In the genomic region with DNA sequence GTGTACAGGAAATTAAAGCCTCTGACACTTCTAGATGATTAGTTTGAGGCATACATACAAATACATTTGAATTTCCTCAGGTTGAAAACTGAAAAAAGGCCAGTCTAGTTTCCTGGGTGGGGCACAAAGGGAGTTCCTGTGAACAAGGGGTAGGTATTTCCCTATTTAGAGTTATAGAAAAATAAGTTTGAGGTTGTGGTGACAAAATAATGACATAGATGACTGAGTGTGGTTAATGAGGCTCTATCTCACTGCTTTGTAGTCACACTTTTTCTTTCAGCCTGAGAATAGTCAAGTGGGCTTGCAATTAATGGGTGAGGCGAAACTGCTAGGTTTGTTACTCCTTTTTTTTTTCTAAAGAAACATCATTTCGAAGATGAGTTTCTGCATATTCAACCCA, we compare ENCODE assay signal across 8 cellular contexts. TPM values are rescaled to one million over a fixed set of nuclear protein-coding genes. Genes with fewer than 3 reads are reported as not detected.
DNase-seq lines count a peak whose midpoint lies in the region; ATAC-seq and TF ChIP-seq lines count a peak whose summit lies in the region.

No MANE protein-coding gene starts in this region.

- H3K4me3 Mint-ChIP-seq in CD8-positive, alpha-beta memory T cell: peak overlapping the region; percentile 10 to 98 (median 90)
- peak overlapping the region; percentile 72 for H3K4me3 Mint-ChIP-seq in activated T-helper 17 cell treated with anti-CD3 and anti-CD28 coated beads, Interleukin-2, amount 50 U/mL, for 72 hours
- H3K4me3 Mint-ChIP-seq in H9: no peak overlapping the region

- no peak overlapping the region for H3T11ph ChIP-seq in H9 (ENCODE audit: low read length)

- H2BK20ac ChIP-seq in H9 (ENCODE audit: low read depth, low read length, poor library complexity, severe bottlenecking): no peak overlapping the region

- H3K23me2 ChIP-seq in H9 (ENCODE audit: insufficient read length, low read depth, low read length, poor library complexity, severe bottlenecking): no peaks in the 10 kb centered on the region

- no peaks in the 10 kb centered on the region for H4K20me1 ChIP-seq in H9 (ENCODE audit: control insufficient read depth, insufficient read depth, insufficient read length)

- ATAC-seq in GM19351 (IDR thresholded peaks at IDR 0.05; ENCODE audit: unreplicated experiment): peak; percentile 58
- ATAC-seq in HG03354 (IDR thresholded peaks at IDR 0.05; ENCODE audit: poor library complexity, severe bottlenecking, unreplicated experiment): peak; percentile 59
- peak; percentile 59 for ATAC-seq in activated T-helper 17 cell treated with anti-CD3 and anti-CD28 coated beads, Interleukin-2, amount 50 U/mL, for 72 hours (replicated peaks)
- ATAC-seq in GM19397 (IDR thresholded peaks at IDR 0.05; ENCODE audit: unreplicated experiment): no peak

- H3K56ac ChIP-seq in H9 (ENCODE audit: insufficient read length, low read depth, low read length): no peak overlapping the region

- no peak overlapping the region for H2BK5ac ChIP-seq in H9 (ENCODE audit: insufficient read length, low read length)

- DNase-seq in CD8-positive, alpha-beta memory T cell: peak in 4 of 5 donors; percentile 31 to 88 (median 73)
- DNase-seq in NCI-H524 treated with DMSO at 0.1 percent for 48 hours (lab: John Stamatoyannopoulos, UW): no peak
- DNase-seq in DMS114 treated with DMSO at 0.1 percent for 48 hours (lab: John Stamatoyannopoulos, UW; ENCODE audit: unreplicated experiment): no peak
- DNase-seq in H9: no peak

- POLR2A ChIA-PET in CD8-positive, alpha-beta memory T cell (lab: Charles Lee): interaction anchor here (0.5 to 0.9 kb wide), 2 partner anchors 152 to 933 kb away, joined by 3 to 7 read pairs; no protein-coding TSS in a partner anchor

- no peak overlapping the region for H2AK5ac ChIP-seq in H9 (ENCODE audit: insufficient read length, low read length)

- no peaks in the 10 kb centered on the region for H3K79me2 ChIP-seq in H9 (ENCODE audit: insufficient read depth, low read length)

- H4K8ac ChIP-seq in H9 (replicated peaks; ENCODE audit: insufficient read length, low read depth, low read length): no peak overlapping the region

- H3K4me2 ChIP-seq in H9 (ENCODE audit: insufficient read depth, insufficient read length, low read length): no peak overlapping the region

- no peak overlapping the region for H2BK12ac ChIP-seq in H9 (ENCODE audit: insufficient read length, low read depth, low read length)

- H3K79me1 ChIP-seq in H9 (ENCODE audit: insufficient read depth, low read depth, low read length, poor library complexity, severe bottlenecking): no peaks in the 10 kb centered on the region

- H3K14ac ChIP-seq in H9 (ENCODE audit: insufficient read depth, low read length): no peak overlapping the region

- WGBS in H9 (ENCODE audit: extremely low coverage, insufficient read length, low lambda C conversion rate): no CpG with 5 or more reads among the region's 2 CpGs

- H3K4me1 ChIP-seq in CD8-positive, alpha-beta memory T cell (ENCODE audit: insufficient read depth, low read length): peaks cover 80% of the 10 kb centered on the region
- peaks cover 8% of the 10 kb centered on the region; the same call in 1 of the 2 replicates for H3K4me1 ChIP-seq in H9 (ENCODE audit: insufficient read depth, low read length)

- H3K4ac ChIP-seq in H9 (ENCODE audit: low read depth, low read length): no peak overlapping the region

- H3K27ac ChIP-seq in CD8-positive, alpha-beta memory T cell (ENCODE audit: low read depth, low read length): peak overlapping the region; percentile 15
- H3K27ac ChIP-seq in H9 (ENCODE audit: insufficient read length, low read depth, low read length): no peak overlapping the region

- H3K23ac ChIP-seq in H9 (ENCODE audit: insufficient read length, low read depth, low read length): no peak overlapping the region

- CTCF ChIA-PET in CD8-positive, alpha-beta memory T cell (lab: Charles Lee): interaction anchor here (1.2 kb wide), 1 partner anchor 8 kb away, joined by 4 read pairs; no protein-coding TSS in a partner anchor

- H3K36me3 Mint-ChIP-seq in CD8-positive, alpha-beta memory T cell: peaks cover 0 to 6% (median 0%) of the 10 kb centered on the region in 3 donors
- H3K36me3 Mint-ChIP-seq in activated T-helper 17 cell treated with anti-CD3 and anti-CD28 coated beads, Interleukin-2, amount 50 U/mL, for 72 hours (ENCODE audit: low read depth): peaks cover 5% of the 10 kb centered on the region
- H3K36me3 Mint-ChIP-seq in H9 (ENCODE audit: insufficient read depth in 1 of 3, low read depth in 3 of 3): no peaks in the 10 kb centered on the region

- H3K9me3 Mint-ChIP-seq in CD8-positive, alpha-beta memory T cell: no peaks in the 10 kb centered on the region
- H3K9me3 Mint-ChIP-seq in activated T-helper 17 cell treated with anti-CD3 and anti-CD28 coated beads, Interleukin-2, amount 50 U/mL, for 72 hours: no peaks in the 10 kb centered on the region
- H3K9me3 Mint-ChIP-seq in H9: no peaks in the 10 kb centered on the region

- peak overlapping the region; percentile 85 to 97 (median 90) for H3K27ac Mint-ChIP-seq in CD8-positive, alpha-beta memory T cell
- H3K27ac Mint-ChIP-seq in activated T-helper 17 cell treated with anti-CD3 and anti-CD28 coated beads, Interleukin-2, amount 50 U/mL, for 72 hours: peak overlapping the region; percentile 86
- H3K27ac Mint-ChIP-seq in H9: no peak overlapping the region

- H4K5ac ChIP-seq in H9 (ENCODE audit: insufficient read length, low read depth, low read length): no peak overlapping the region

- H3K9me3 ChIP-seq in CD8-positive, alpha-beta memory T cell (ENCODE audit: low read length): no peaks in the 10 kb centered on the region
- no peaks in the 10 kb centered on the region for H3K9me3 ChIP-seq in H9 (ENCODE audit: control insufficient read depth, low read depth, low read length)

- no peak overlapping the region for H4K91ac ChIP-seq in H9 (ENCODE audit: insufficient read length, low read depth, low read length)

- H2BK15ac ChIP-seq in H9 (ENCODE audit: low read depth, low read length): no peak overlapping the region

- no peaks in the 10 kb centered on the region for H3K27me3 Mint-ChIP-seq in CD8-positive, alpha-beta memory T cell
- no peaks in the 10 kb centered on the region for H3K27me3 Mint-ChIP-seq in activated T-helper 17 cell treated with anti-CD3 and anti-CD28 coated beads, Interleukin-2, amount 50 U/mL, for 72 hours
- H3K27me3 Mint-ChIP-seq in H9 (ENCODE audit: low read depth): peaks cover 18% of the 10 kb centered on the region

- peaks cover 70 to 84% (median 84%) of the 10 kb centered on the region in 3 donors for H3K4me1 Mint-ChIP-seq in CD8-positive, alpha-beta memory T cell
- peaks cover 55% of the 10 kb centered on the region for H3K4me1 Mint-ChIP-seq in activated T-helper 17 cell treated with anti-CD3 and anti-CD28 coated beads, Interleukin-2, amount 50 U/mL, for 72 hours
- peaks cover 27 to 31% of the 10 kb centered on the region in 2 experiments for H3K4me1 Mint-ChIP-seq in H9

- no peaks in the 10 kb centered on the region for H3K27me3 ChIP-seq in CD8-positive, alpha-beta memory T cell (ENCODE audit: insufficient read depth, low read length, poor library complexity, severe bottlenecking)
- no peaks in the 10 kb centered on the region; the same call in 1 of the 2 replicates for H3K27me3 ChIP-seq in H9 (ENCODE audit: insufficient read depth, low read length)

- TF ChIP-seq CTCF in H9 (conservative IDR thresholded peaks at IDR 0.05): no peak

- H3K9ac ChIP-seq in H9 (ENCODE audit: extremely low read depth, insufficient read length, low read length): no peak overlapping the region

- no peaks in the 10 kb centered on the region for H3K36me3 ChIP-seq in CD8-positive, alpha-beta memory T cell (ENCODE audit: insufficient read depth, low read length)

- H2BK120ac ChIP-seq in H9 (ENCODE audit: low read depth, low read length, poor library complexity, severe bottlenecking): no peak overlapping the region

- peak overlapping the region; percentile 12 for H3K4me3 ChIP-seq in CD8-positive, alpha-beta memory T cell (ENCODE audit: low read length)

- H2AFZ ChIP-seq in H9 (ENCODE audit: low read length): no peak overlapping the region

- H3K18ac ChIP-seq in H9 (ENCODE audit: insufficient read length, low read depth, low read length): no peak overlapping the region

RNA-seq across cellular contexts. Expression of gene SLCO3A1, which starts 4.3 kb away (rescaled TPM):
- total RNA-seq in CD8-positive, alpha-beta memory T cell: 10 to 100 TPM; 10.0 to 10.8 TPM
- polyA plus RNA-seq in CD8-positive, alpha-beta memory T cell: 47.9 TPM
- 10 to 100 TPM in 1 of 2 donors, 1 to 10 TPM in 1; 7.0 to 11.0 TPM for total RNA-seq in activated T-helper 17 cell treated with anti-CD3 and anti-CD28 coated beads, Interleukin-2, amount 50 U/mL, for 72 hours
- 9.4 and 12.1 TPM in 2 replicates for total RNA-seq in H9 (2021)

Comparison
In these comparisons a context has a peak if more than half of its experiments do, and no peak if none do; other contexts are left out.
1. DNase-seq: peak in CD8-positive, alpha-beta memory T cell (4 of 5); none in NCI-H524 treated with DMSO at 0.1 percent for 48 hours (single experiment), DMS114 treated with DMSO at 0.1 percent for 48 hours (single experiment) and H9 (single experiment).
2. H3K27ac Mint-ChIP-seq: peak in CD8-positive, alpha-beta memory T cell (8 of 8) and activated T-helper 17 cell treated with anti-CD3 and anti-CD28 coated beads, Interleukin-2, amount 50 U/mL, for 72 hours (single experiment); none in H9 (0 of 3).
3. H3K4me3 Mint-ChIP-seq: peak in CD8-positive, alpha-beta memory T cell (7 of 7) and activated T-helper 17 cell treated with anti-CD3 and anti-CD28 coated beads, Interleukin-2, amount 50 U/mL, for 72 hours (single experiment); none in H9 (0 of 2).